In genomic region chr10:103585011-103585405, GRCh38 we compare ENCODE assay signal across 12 cellular contexts.
DNase-seq lines count a peak whose midpoint lies in the region; ATAC-seq and TF ChIP-seq lines count a peak whose summit lies in the region.
"Had no signal": no experiment of that assay in that cellular context is flagged by ENCODE, and none has a peak within 500 bp of the region (broad histone marks: within the 10 kb centered on the region; RNA-seq: fewer than 3 reads in every experiment).

No MANE protein-coding gene starts in this region.

- H3K27me3 ChIP-seq in iPS DF 6.9 (ENCODE audit: control insufficient read depth, insufficient read depth, low read length) (peaks cover 4% of the 10 kb centered on the region; the same call in 1 of the 2 replicates), thoracic aorta (replicated peaks; ENCODE audit: insufficient read depth) (no peaks in the 10 kb centered on the region)

- WGBS in iPS DF 6.9 (ENCODE audit: insufficient coverage, insufficient read length), result no CpG with 5 or more reads among the region's 32 CpGs

- no peaks in the 10 kb centered on the region for H3K36me3 ChIP-seq in iPS DF 6.9 (ENCODE audit: control insufficient read depth, insufficient read depth, low read length)
- H3K36me3 ChIP-seq in thoracic aorta, result no peaks in the 10 kb centered on the region
- H3K36me3 ChIP-seq: HAP-1 had no signal

- peaks cover 4% of the 10 kb centered on the region for H3K4me1 Mint-ChIP-seq in activated naive CD4-positive, alpha-beta T cell treated with anti-CD3 and anti-CD28 coated beads for 36 hours (ENCODE audit: low read depth)
- H3K4me1 Mint-ChIP-seq in activated CD8-positive, alpha-beta T cell treated with anti-CD3 and anti-CD28 coated beads for 36 hours (ENCODE audit: low read depth), result peaks cover 6% of the 10 kb centered on the region

- H3K4me3 ChIP-seq in iPS DF 6.9 (ENCODE audit: low read length) (peak overlapping the region; percentile 19; the same call in 1 of the 2 replicates), thoracic aorta (peak overlapping the region; percentile 52)
- H3K4me3 ChIP-seq: HAP-1 had no signal

- H3K27ac Mint-ChIP-seq in activated naive CD4-positive, alpha-beta T cell treated with anti-CD3 and anti-CD28 coated beads for 36 hours, result no peak overlapping the region
- peak overlapping the region in 1 of 2 donors; percentile 29 for H3K27ac Mint-ChIP-seq in activated naive CD4-positive, alpha-beta T cell treated with anti-CD3 and anti-CD28 coated beads, Interleukin-2, amount 50 U/mL, for 72 hours
- H3K27ac Mint-ChIP-seq in activated CD8-positive, alpha-beta T cell treated with anti-CD3 and anti-CD28 coated beads for 36 hours, result peak overlapping the region; percentile 49

- no peak for ATAC-seq in activated naive CD4-positive, alpha-beta T cell treated with anti-CD3 and anti-CD28 coated beads, Interleukin-2, amount 50 U/mL, for 72 hours
- no peak for ATAC-seq in activated CD8-positive, alpha-beta T cell treated with anti-CD3 and anti-CD28 coated beads for 36 hours
- ATAC-seq in thoracic aorta (ENCODE audit: insufficient number of reproducible peaks, low FRiP score, low read depth) (no peak), HG02885 (IDR thresholded peaks at IDR 0.05; ENCODE audit: poor library complexity, unreplicated experiment) (no peak)

- CTCF ChIA-PET in activated naive CD4-positive, alpha-beta T cell treated with anti-CD3 and anti-CD28 coated beads for 36 hours (lab: Charles Lee), result interaction anchor here (0.6 to 1.2 kb wide), 2 partner anchors 8 to 11 kb away, joined by 3 to 4 read pairs; no protein-coding TSS in a partner anchor
- CTCF ChIA-PET in activated CD8-positive, alpha-beta T cell treated with anti-CD3 and anti-CD28 coated beads for 36 hours (lab: Charles Lee), result interaction anchor here (0.8 to 1.9 kb wide), 3 partner anchors 9 to 101 kb away, joined by 3 to 7 read pairs (median 3); no protein-coding TSS in a partner anchor

- H3K27me3 Mint-ChIP-seq in activated naive CD4-positive, alpha-beta T cell treated with anti-CD3 and anti-CD28 coated beads for 36 hours (ENCODE audit: low read depth), result no peaks in the 10 kb centered on the region
- H3K27me3 Mint-ChIP-seq in activated CD8-positive, alpha-beta T cell treated with anti-CD3 and anti-CD28 coated beads for 36 hours, result peaks cover 1% of the 10 kb centered on the region

- H3K9me3 ChIP-seq in iPS DF 6.9 (ENCODE audit: control insufficient read depth, insufficient read depth, low read length) (no peaks in the 10 kb centered on the region), thoracic aorta (no peaks in the 10 kb centered on the region)

- intact Hi-C loops in activated naive CD4-positive, alpha-beta T cell treated with anti-CD3 and anti-CD28 coated beads for 36 hours (cut with micrococcal nuclease), result no loop called here
- intact Hi-C loops in activated CD8-positive, alpha-beta T cell treated with anti-CD3 and anti-CD28 coated beads for 36 hours (cut with micrococcal nuclease), result no loop called here

- H3K27ac ChIP-seq in iPS DF 6.9 (ENCODE audit: low read length) (no peak overlapping the region), thoracic aorta (no peak overlapping the region)

- no peaks in the 10 kb centered on the region for H3K9me3 Mint-ChIP-seq in activated naive CD4-positive, alpha-beta T cell treated with anti-CD3 and anti-CD28 coated beads for 36 hours
- no peaks in the 10 kb centered on the region for H3K9me3 Mint-ChIP-seq in activated naive CD4-positive, alpha-beta T cell treated with anti-CD3 and anti-CD28 coated beads, Interleukin-2, amount 50 U/mL, for 72 hours
- H3K9me3 Mint-ChIP-seq in activated CD8-positive, alpha-beta T cell treated with anti-CD3 and anti-CD28 coated beads for 36 hours, result no peaks in the 10 kb centered on the region

- DNase-seq in activated naive CD4-positive, alpha-beta T cell treated with anti-CD3 and anti-CD28 coated beads for 36 hours, result no peak
- DNase-seq in activated naive CD4-positive, alpha-beta T cell treated with anti-CD3 and anti-CD28 coated beads, Interleukin-2, amount 50 U/mL, for 72 hours (ENCODE audit: low spot score in 2 of 2), result no peak
- no peak for DNase-seq in activated CD8-positive, alpha-beta T cell treated with anti-CD3 and anti-CD28 coated beads for 36 hours
- DNase-seq in iPS DF 6.9 (ENCODE audit: low read depth, low spot score), result no peak
- DNase-seq in thoracic aorta (ENCODE audit: low spot score), result no peak
- DNase-seq in anterior cingulate cortex (lab: John Stamatoyannopoulos, UW), result no peak
- DNase-seq in GM19240 (ENCODE audit: insufficient read length, low spot score), result no peak
- DNase-seq: DMS79 treated with DMSO at 0.1 percent for 48 hours, NCI-H1694 treated with DMSO at 0.1 percent for 48 hours, NCI-H748 treated with DMSO at 0.1 percent for 48 hours had no signal

- TF ChIP-seq CTCF in activated CD8-positive, alpha-beta T cell treated with anti-CD3 and anti-CD28 coated beads for 36 hours (IDR thresholded peaks at IDR 0.05), result no peak
- no peak for TF ChIP-seq CTCF in thoracic aorta (IDR thresholded peaks at IDR 0.05)

- H3K4me3 Mint-ChIP-seq in activated naive CD4-positive, alpha-beta T cell treated with anti-CD3 and anti-CD28 coated beads for 36 hours, result peak overlapping the region; percentile 78
- peak overlapping the region; percentile 57 for H3K4me3 Mint-ChIP-seq in activated CD8-positive, alpha-beta T cell treated with anti-CD3 and anti-CD28 coated beads for 36 hours

- H3K4me1 ChIP-seq in iPS DF 6.9 (ENCODE audit: control insufficient read depth, insufficient read depth, low read length), result no peaks in the 10 kb centered on the region
- H3K4me1 ChIP-seq in thoracic aorta (ENCODE audit: control insufficient read depth in 1 of 2, low read depth in 2 of 2), result no peaks in the 10 kb centered on the region
- H3K4me1 ChIP-seq: HAP-1 had no signal

- POLR2A ChIA-PET in activated CD8-positive, alpha-beta T cell treated with anti-CD3 and anti-CD28 coated beads for 36 hours (lab: Charles Lee), result interaction anchor here (1.0 kb wide), 1 partner anchor 8 kb away, joined by 3 read pairs; no protein-coding TSS in a partner anchor

- H3K36me3 Mint-ChIP-seq in activated naive CD4-positive, alpha-beta T cell treated with anti-CD3 and anti-CD28 coated beads for 36 hours (ENCODE audit: low read depth), result no peaks in the 10 kb centered on the region
- H3K36me3 Mint-ChIP-seq in activated naive CD4-positive, alpha-beta T cell treated with anti-CD3 and anti-CD28 coated beads, Interleukin-2, amount 50 U/mL, for 72 hours, result no peaks in the 10 kb centered on the region
- H3K36me3 Mint-ChIP-seq in activated CD8-positive, alpha-beta T cell treated with anti-CD3 and anti-CD28 coated beads for 36 hours (ENCODE audit: low read depth), result peaks cover 1% of the 10 kb centered on the region
